ENCODE assay signal across 14 cellular contexts in genomic region chr2:126518206-126518605, GRCh38.
DNase-seq lines count a peak whose midpoint lies in the region; ATAC-seq and TF ChIP-seq lines count a peak whose summit lies in the region.
"Had no signal": no experiment of that assay in that cellular context is flagged by ENCODE, and none has a peak within 500 bp of the region (broad histone marks: within the 10 kb centered on the region; RNA-seq: fewer than 3 reads in every experiment).

No MANE protein-coding gene starts in this region.

- H3K27me3 Mint-ChIP-seq in activated CD4-positive, alpha-beta T cell treated with anti-CD3 and anti-CD28 coated beads, Interleukin-2, amount 10 ng/mL, durations not matched to agents 24 days and 14 days, result peaks cover 3% of the 10 kb centered on the region

- no peak overlapping the region for H3K27ac ChIP-seq in lung (ENCODE audit: low read depth in 1 of 2, low read length in 1 of 2)
- H3K27ac ChIP-seq: BLaER1 treated with 17β-estradiol and CSF1 and Interleukin-3, amounts not matched to agents 10 nM and 100 nM had no signal

- DNase-seq in activated CD4-positive, alpha-beta T cell treated with anti-CD3 and anti-CD28 coated beads, Interleukin-2, amount 10 ng/mL, durations not matched to agents 24 days and 14 days, result peak; percentile 21
- DNase-seq in activated CD4-positive, alpha-beta T cell treated with anti-CD3 and anti-CD28 coated beads for 48 hours, result no peak
- DNase-seq in cerebellar cortex (ENCODE audit: low spot score) (peak; percentile 18), lung (ENCODE audit: low spot score) (peak; percentile 18)
- DNase-seq: Calu3; CD8-positive, alpha-beta T cell; DMS79 treated with DMSO at 0.1 percent for 48 hours; GOT3; H7 had no signal

- no peaks in the 10 kb centered on the region for H3K4me1 ChIP-seq in lung (ENCODE audit: control insufficient read depth in 2 of 2, insufficient read depth in 2 of 2, low read length in 2 of 2)
- H3K4me1 ChIP-seq: BLaER1 treated with 17β-estradiol and CSF1 and Interleukin-3, amounts not matched to agents 10 nM and 100 nM had no signal

- H3K9me3 Mint-ChIP-seq in activated CD4-positive, alpha-beta T cell treated with anti-CD3 and anti-CD28 coated beads, Interleukin-2, amount 10 ng/mL, durations not matched to agents 24 days and 14 days, result no peaks in the 10 kb centered on the region
- H3K9me3 Mint-ChIP-seq: CD8-positive, alpha-beta T cell had no signal

- H3K36me3 ChIP-seq in lung (ENCODE audit: control insufficient read depth in 2 of 2, insufficient read depth in 2 of 2, low read length in 2 of 2), result no peaks in the 10 kb centered on the region
- H3K36me3 ChIP-seq: BLaER1 treated with 17β-estradiol and CSF1 and Interleukin-3, amounts not matched to agents 10 nM and 100 nM had no signal

- H3K9me3 ChIP-seq in lung (ENCODE audit: control insufficient read depth in 2 of 2, insufficient read depth in 1 of 2, low read length in 1 of 2), result peaks cover 0 to 1% of the 10 kb centered on the region in 2 donors

- no peaks in the 10 kb centered on the region for H3K27me3 ChIP-seq in lung (ENCODE audit: control insufficient read depth, insufficient read depth)
- H3K27me3 ChIP-seq: BLaER1 treated with 17β-estradiol and CSF1 and Interleukin-3, amounts not matched to agents 10 nM and 100 nM had no signal

- intact Hi-C loops in activated CD4-positive, alpha-beta T cell treated with anti-CD3 and anti-CD28 coated beads, Interleukin-2, amount 10 ng/mL, durations not matched to agents 24 days and 14 days (cut with micrococcal nuclease), result no loop called here

- 72 to 77% methylated on average over 2 of the region's 2 CpGs for WGBS in lung, 2 donors

- no peak overlapping the region for H3K4me3 ChIP-seq in lung
- H3K4me3 ChIP-seq: BLaER1 treated with 17β-estradiol and CSF1 and Interleukin-3, amounts not matched to agents 10 nM and 100 nM; GM12878 had no signal

- H3K4me1 Mint-ChIP-seq in activated CD4-positive, alpha-beta T cell treated with anti-CD3 and anti-CD28 coated beads, Interleukin-2, amount 10 ng/mL, durations not matched to agents 24 days and 14 days, result no peaks in the 10 kb centered on the region
- H3K4me1 Mint-ChIP-seq: B cell had no signal

- no peak for ATAC-seq in lung (ENCODE audit: insufficient read depth, low FRiP score)
- ATAC-seq in HG03045 (IDR thresholded peaks at IDR 0.05; ENCODE audit: unreplicated experiment), result no peak
- no peak for ATAC-seq in HG02798 (IDR thresholded peaks at IDR 0.05; ENCODE audit: poor library complexity, unreplicated experiment)
- ATAC-seq: CD8-positive, alpha-beta T cell; GM12878 had no signal

- H3K27ac Mint-ChIP-seq in activated CD4-positive, alpha-beta T cell treated with anti-CD3 and anti-CD28 coated beads, Interleukin-2, amount 10 ng/mL, durations not matched to agents 24 days and 14 days, result no peak overlapping the region
- H3K27ac Mint-ChIP-seq: B cell; CD8-positive, alpha-beta T cell had no signal

- no peak overlapping the region for H3K4me3 Mint-ChIP-seq in activated CD4-positive, alpha-beta T cell treated with anti-CD3 and anti-CD28 coated beads, Interleukin-2, amount 10 ng/mL, durations not matched to agents 24 days and 14 days
- H3K4me3 Mint-ChIP-seq: B cell; CD8-positive, alpha-beta T cell had no signal

- no peaks in the 10 kb centered on the region for H3K36me3 Mint-ChIP-seq in activated CD4-positive, alpha-beta T cell treated with anti-CD3 and anti-CD28 coated beads, Interleukin-2, amount 10 ng/mL, durations not matched to agents 24 days and 14 days (ENCODE audit: low read depth)
- H3K36me3 Mint-ChIP-seq: CD8-positive, alpha-beta T cell had no signal

- TF ChIP-seq CTCF in lung (IDR thresholded peaks at IDR 0.05; ENCODE audit: control extremely low read depth, extremely low read depth), result no peak
